Comparison of ENCODE assay signal across 23 cellular contexts in genomic region chr3:169071003-169071402, GRCh38.
A peak's percentile ranks its signal among the peaks of the same experiment; 100 is the strongest.
DNase-seq lines count a peak whose midpoint lies in the region; FAIRE-seq and TF ChIP-seq lines count a peak whose summit lies in the region.
"Had no signal": no experiment of that assay in that cellular context is flagged by ENCODE, and none has a peak within 500 bp of the region (broad histone marks: within the 10 kb centered on the region; RNA-seq: fewer than 3 reads in every experiment).

No MANE protein-coding gene starts in this region.

- H3K9me1 ChIP-seq in keratinocyte (ENCODE audit: control insufficient read depth, extremely low read depth, insufficient read depth, low read length), result no peaks in the 10 kb centered on the region

- peak; percentile 39 for FAIRE-seq in keratinocyte (lab: Jason Lieb, UNC)

- intact Hi-C loops in thyroid gland (cut with DNase I), result no loop called here

- TF ChIP-seq CTCF in AG09319 (IDR thresholded peaks at IDR 0.05; ENCODE audit: low read depth, low read length) (no peak), HFF-Myc (IDR thresholded peaks at IDR 0.05; ENCODE audit: low read depth, low read length, missing control alignments) (no peak), keratinocyte (optimal IDR thresholded peaks at IDR 0.05 in 1 of 3, IDR thresholded peaks at IDR 0.05 in 1 of 3, conservative IDR thresholded peaks at IDR 0.05 in 1 of 3; ENCODE audit: extremely low read depth in 1 of 3, insufficient read depth in 2 of 3, low read length in 3 of 3) (no peak), thyroid gland (IDR thresholded peaks at IDR 0.05) (no peak)

- dilution Hi-C loops in keratinocyte (cut with MboI; ENCODE audit: extremely low pct_ligation_motif_present, low sequenced_read_pairs), result no loop called here

- no peak overlapping the region for H3K4me2 ChIP-seq in keratinocyte (ENCODE audit: control insufficient read depth, extremely low read depth, insufficient read depth, low read depth, low read length)
- H3K4me2 ChIP-seq: hepatocyte had no signal

- H4K20me1 ChIP-seq in keratinocyte (ENCODE audit: control insufficient read depth, extremely low read depth, insufficient read depth, low read length), result no peaks in the 10 kb centered on the region

- no peaks in the 10 kb centered on the region for H3K79me2 ChIP-seq in keratinocyte (ENCODE audit: control insufficient read depth, insufficient read depth, low read length)
- H3K79me2 ChIP-seq: hepatocyte had no signal

- TF ChIP-seq POLR2A in thyroid gland (IDR thresholded peaks at IDR 0.05), result no peak

- no peak overlapping the region for H3K9ac ChIP-seq in keratinocyte (ENCODE audit: control insufficient read depth, extremely low read depth, insufficient read depth, low read length)

- H3K36me3 ChIP-seq in keratinocyte (ENCODE audit: control insufficient read depth in 2 of 2, extremely low read depth in 1 of 2, insufficient read depth in 2 of 2, low read length in 2 of 2) (no peaks in the 10 kb centered on the region), thyroid gland (no peaks in the 10 kb centered on the region)
- H3K36me3 ChIP-seq: cardiac muscle cell, lower lobe of right lung, right lobe of liver had no signal

- H3K27ac ChIP-seq in keratinocyte (ENCODE audit: control insufficient read depth, insufficient read depth, low read length) (no peak overlapping the region), thyroid gland (no peak overlapping the region)
- H3K27ac ChIP-seq: cardiac muscle cell, hepatocyte, lower lobe of right lung, right lobe of liver had no signal

- H3K4me1 ChIP-seq in keratinocyte (ENCODE audit: control insufficient read depth, extremely low read depth, insufficient read depth, low read length) (no peaks in the 10 kb centered on the region), thyroid gland (no peaks in the 10 kb centered on the region)
- H3K4me1 ChIP-seq: lower lobe of right lung, right lobe of liver had no signal

- 60 to 63% methylated on average over 2 of the region's 2 CpGs for WGBS in thyroid gland, 2 donors

- no peaks in the 10 kb centered on the region for H3K9me3 ChIP-seq in keratinocyte (ENCODE audit: control insufficient read depth, low read depth, low read length)
- H3K9me3 ChIP-seq in thyroid gland, result no peaks in the 10 kb centered on the region
- H3K9me3 ChIP-seq: lower lobe of right lung, right lobe of liver had no signal

- H3K4me3 ChIP-seq in HFF-Myc (replicated peaks; ENCODE audit: low read depth, low read length), result no peak overlapping the region
- H3K4me3 ChIP-seq in keratinocyte (ENCODE audit: control insufficient read depth in 2 of 3, extremely low read depth in 1 of 3, insufficient read depth in 2 of 3, low read depth in 1 of 3, low read length in 3 of 3), result no peak overlapping the region
- H3K4me3 ChIP-seq in thyroid gland (replicated peaks in 1 of 3), result no peak overlapping the region
- H3K4me3 ChIP-seq: cardiac muscle cell, hepatocyte, lower lobe of right lung, right lobe of liver had no signal

- DNase-seq in AG09319 (ENCODE audit: extremely low read depth, low read depth) (peak; percentile 98), HFF-Myc (ENCODE audit: extremely low read depth, low read depth) (peak; percentile 44), dedifferentiated amniotic fluid mesenchymal stem cell (ENCODE audit: extremely low spot score) (peak; percentile 92), keratinocyte (ENCODE audit: low read depth, low spot score) (no peak), SW480 (ENCODE audit: low spot score) (no peak), thyroid gland (no peak), NCI-H146 treated with DMSO at 0.1 percent for 48 hours (lab: John Stamatoyannopoulos, UW; ENCODE audit: unreplicated experiment) (no peak), 8988T (no peak)
- DNase-seq: activated CD4-positive, alpha-beta T cell treated with anti-CD3 and anti-CD28 coated beads for 36 hours; activated CD8-positive, alpha-beta T cell treated with anti-CD3 and anti-CD28 coated beads, Interleukin-2, amount 10 ng/mL, durations not matched to agents 7 days and 5 days; cortex of kidney; lower lobe of right lung; naive thymus-derived CD8-positive, alpha-beta T cell; NCI-H1048; NCI-H1694; NCI-H446; NCI-H774; right lobe of liver; SIG-M5; stimulated activated CD4-positive, alpha-beta T cell treated with anti-CD3 and anti-CD28 coated beads, Interleukin-2, amount 100 ng/mL, for 48 hours; stimulated activated naive CD8-positive, alpha-beta T cell treated with anti-CD3 and anti-CD28 coated beads, Interleukin-15, amount 100 ng/mL, for 72 hours had no signal

- H2AFZ ChIP-seq in keratinocyte (ENCODE audit: control insufficient read depth, low read length), result no peak overlapping the region
- H2AFZ ChIP-seq: hepatocyte had no signal

- H3K27me3 ChIP-seq in keratinocyte (ENCODE audit: control insufficient read depth, extremely low read depth, insufficient read depth, low read length), result no peaks in the 10 kb centered on the region
- H3K27me3 ChIP-seq in thyroid gland, result no peaks in the 10 kb centered on the region
- H3K27me3 ChIP-seq: cardiac muscle cell, hepatocyte, right lobe of liver had no signal

Comparison
In these comparisons a context has a peak if more than half of its experiments do, and no peak if none do; other contexts are left out.
1. DNase-seq: peak in AG09319 (single experiment), HFF-Myc (single experiment) and dedifferentiated amniotic fluid mesenchymal stem cell (single experiment); none in keratinocyte (single experiment), SW480 (single experiment), thyroid gland (0 of 2), NCI-H146 treated with DMSO at 0.1 percent for 48 hours (single experiment) and 8988T (single experiment).